ENCODE assay signal across 18 cellular contexts in the genomic region with DNA sequence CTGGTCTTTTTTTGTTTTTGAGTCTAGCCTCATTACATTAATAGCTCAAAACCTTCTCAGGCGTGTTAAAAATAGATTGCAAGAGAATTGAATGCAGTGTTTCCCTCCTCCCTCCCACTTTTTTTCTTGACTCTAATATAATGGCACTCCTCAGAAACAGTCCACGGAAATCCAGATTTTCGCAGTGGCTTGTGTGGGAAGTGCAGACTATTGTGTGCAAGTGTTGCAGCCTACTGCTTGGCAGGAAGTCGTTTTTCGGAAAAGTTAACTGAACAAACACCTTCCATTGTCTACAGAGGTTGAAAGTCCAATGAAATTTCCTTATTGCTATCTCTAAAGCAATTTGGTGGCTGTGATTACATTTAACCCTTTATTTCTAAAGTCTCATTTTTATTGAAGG.
A peak's percentile ranks its signal among the peaks of the same experiment; 100 is the strongest.
DNase-seq lines count a peak whose midpoint lies in the region; ATAC-seq, FAIRE-seq and TF ChIP-seq lines count a peak whose summit lies in the region.
"Had no signal": no experiment of that assay in that cellular context is flagged by ENCODE, and none has a peak within 500 bp of the region (broad histone marks: within the 10 kb centered on the region; RNA-seq: fewer than 3 reads in every experiment).

No MANE protein-coding gene starts in this region.

- no peak overlapping the region for H2BK20ac ChIP-seq in H1 (ENCODE audit: low read length)

- H4K91ac ChIP-seq in H1 (replicated peaks; ENCODE audit: insufficient read length, low read length) = no peak overlapping the region

- H3K27me3 ChIP-seq in H1 (replicated peaks in 1 of 4; ENCODE audit: control insufficient read depth in 3 of 4, extremely low read depth in 1 of 4, insufficient read depth in 3 of 4, low read length in 3 of 4) = no peaks in the 10 kb centered on the region
- H3K27me3 ChIP-seq: testis had no signal

- no peak for TF ChIP-seq RAD21 in H1 (IDR thresholded peaks at IDR 0.05 in 1 of 2, conservative IDR thresholded peaks at IDR 0.05 in 1 of 2; ENCODE audit: low read depth in 2 of 2, low read length in 2 of 2)

- H3K36me3 ChIP-seq in H1 (ENCODE audit: control insufficient read depth in 2 of 4, insufficient read depth in 4 of 4, low read length in 3 of 4) = no peaks in the 10 kb centered on the region

- FAIRE-seq in H1 (lab: Jason Lieb, UNC) = no peak

- H4K5ac ChIP-seq in H1 (ENCODE audit: insufficient read length, low read depth, low read length) = no peak overlapping the region

- H3K27me3 Mint-ChIP-seq in type B pancreatic cell = no peaks in the 10 kb centered on the region
- H3K27me3 Mint-ChIP-seq: activated naive CD8-positive, alpha-beta T cell had no signal

- no peaks in the 10 kb centered on the region for H3K9me3 Mint-ChIP-seq in type B pancreatic cell

- H2AK5ac ChIP-seq in H1 (ENCODE audit: low read depth, low read length) = no peak overlapping the region

- H3K18ac ChIP-seq in H1 (ENCODE audit: extremely low read depth, low read length) = no peak overlapping the region

- H3K36me3 Mint-ChIP-seq in type B pancreatic cell = no peaks in the 10 kb centered on the region
- H3K36me3 Mint-ChIP-seq: activated naive CD8-positive, alpha-beta T cell; CD4-positive, CD25-positive, alpha-beta regulatory T cell; naive thymus-derived CD8-positive, alpha-beta T cell had no signal

- no peak for TF ChIP-seq EP300 in H1 (IDR thresholded peaks at IDR 0.05; ENCODE audit: borderline replicate concordance in 1 of 2, low read depth in 2 of 2, low read length in 2 of 2)

- no peaks in the 10 kb centered on the region for H3K79me2 ChIP-seq in H1 (ENCODE audit: control insufficient read depth in 1 of 2, insufficient read depth in 2 of 2, low read length in 2 of 2)

- POLR2A ChIA-PET in H1 (lab: Charles Lee; ENCODE audit: partially characterized antibody) = no interaction called here

- no peak overlapping the region for H4K8ac ChIP-seq in H1 (ENCODE audit: extremely low read depth, insufficient read depth, low read length)

- CTCF ChIA-PET in H1 (lab: Charles Lee; ENCODE audit: partially characterized antibody) = no interaction called here

- H3K9me3 ChIP-seq in H1 (ENCODE audit: insufficient read depth in 2 of 2, low read depth in 1 of 2, low read length in 1 of 2) = peaks cover 0 to 8% of the 10 kb centered on the region in 2 experiments; a peak in 2 of 4 replicates
- H3K9me3 ChIP-seq: testis had no signal

- DNase-seq in NCI-H2227 (lab: John Stamatoyannopoulos, UW; ENCODE audit: unreplicated experiment) (peak; percentile 36), NCI-H2227 treated with DMSO at 0.1 percent for 48 hours (lab: John Stamatoyannopoulos, UW) (no peak), H1 (ENCODE audit: low read depth in 1 of 2, low spot score in 2 of 2) (no peak), middle frontal gyrus (ENCODE audit: extremely low spot score, low spot score) (peak; percentile 32), type B pancreatic cell (ENCODE audit: extremely low spot score, unreplicated experiment) (no peak), GM19238 (ENCODE audit: insufficient read length, low spot score) (no peak), NCI-H2196 (lab: John Stamatoyannopoulos, UW; ENCODE audit: unreplicated experiment) (no peak)
- DNase-seq: activated CD4-positive, alpha-beta T cell treated with anti-CD3 and anti-CD28 coated beads, Interleukin-2, amount 50 U/mL, for 1 hour; CD4-positive, CD25-positive, alpha-beta regulatory T cell; cerebellar nuclear complex; naive thymus-derived CD8-positive, alpha-beta T cell; NCI-H187 treated with DMSO at 0.1 percent for 48 hours; NCI-H524 treated with DMSO at 0.1 percent for 48 hours; OCI-M1; testis had no signal

- no peak overlapping the region for H3K9ac ChIP-seq in H1 (replicated peaks in 1 of 4; ENCODE audit: extremely low read depth in 1 of 4, low read depth in 3 of 4, low read length in 3 of 4)

- H3K27ac ChIP-seq in H1 (ENCODE audit: low read depth, low read length) = no peak overlapping the region
- H3K27ac ChIP-seq: 22Rv1, testis had no signal

- H3K4me1 Mint-ChIP-seq in type B pancreatic cell (ENCODE audit: unreplicated experiment) = peaks cover 6% of the 10 kb centered on the region
- H3K4me1 Mint-ChIP-seq: CD4-positive, CD25-positive, alpha-beta regulatory T cell; naive thymus-derived CD8-positive, alpha-beta T cell had no signal

- peak overlapping the region; percentile 60 for H2AFZ ChIP-seq in H1 (ENCODE audit: low read length)

- H3K27ac Mint-ChIP-seq in type B pancreatic cell = no peak overlapping the region
- H3K27ac Mint-ChIP-seq: activated naive CD8-positive, alpha-beta T cell; CD4-positive, CD25-positive, alpha-beta regulatory T cell; naive thymus-derived CD8-positive, alpha-beta T cell had no signal

- no peak overlapping the region for H2BK15ac ChIP-seq in H1 (ENCODE audit: low read length)

- no peak overlapping the region for H3K23ac ChIP-seq in H1 (ENCODE audit: insufficient read length)

- H2BK120ac ChIP-seq in H1 (replicated peaks; ENCODE audit: low read depth, low read length) = no peak overlapping the region

- TF ChIP-seq POLR2A in H1 (IDR thresholded peaks at IDR 0.05; ENCODE audit: control extremely low read depth in 1 of 2, low read depth in 2 of 2, low read length in 2 of 2) = no peak

- WGBS in H1 (ENCODE audit: extremely low coverage in 1 of 2, insufficient coverage in 1 of 2, insufficient read length in 1 of 2, insufficient replicate concordance in 2 of 2, low coverage in 1 of 2, low lambda C conversion rate in 2 of 2, missing lambda C conversion rate in 1 of 2), 2 experiments = 84% methylated on average over 5 of the region's 5 CpGs; no CpG with 5 or more reads in 1 of the 2 experiments

- H2BK5ac ChIP-seq in H1 (ENCODE audit: low read depth, low read length) = no peak overlapping the region

- H3K4me2 ChIP-seq in H1 (ENCODE audit: insufficient read depth in 1 of 2, low read depth in 2 of 2, low read length in 2 of 2) = no peak overlapping the region

- H3K23me2 ChIP-seq in H1 (ENCODE audit: low read depth, low read length) = no peaks in the 10 kb centered on the region

- ATAC-seq in GM18870 (IDR thresholded peaks at IDR 0.05; ENCODE audit: unreplicated experiment) = no peak
- ATAC-seq: naive thymus-derived CD8-positive, alpha-beta T cell had no signal

- peaks cover 0 to 3% (median 0%) of the 10 kb centered on the region in 4 experiments; a peak in 2 of 7 replicates for H3K4me1 ChIP-seq in H1 (replicated peaks in 1 of 4; ENCODE audit: control insufficient read depth in 3 of 4, insufficient read depth in 4 of 4, low read length in 3 of 4)
- H3K4me1 ChIP-seq: testis had no signal

- H3K79me1 ChIP-seq in H1 (ENCODE audit: low read depth, low read length) = no peaks in the 10 kb centered on the region

- no peak overlapping the region for H2BK12ac ChIP-seq in H1 (ENCODE audit: low read depth, low read length)

- no peak overlapping the region for H3K4me3 Mint-ChIP-seq in type B pancreatic cell
- H3K4me3 Mint-ChIP-seq: activated naive CD8-positive, alpha-beta T cell; CD4-positive, CD25-positive, alpha-beta regulatory T cell; naive thymus-derived CD8-positive, alpha-beta T cell had no signal

- no peak for TF ChIP-seq CTCF in H1 (IDR thresholded peaks at IDR 0.05; ENCODE audit: control extremely low read depth in 1 of 3, insufficient read depth in 1 of 3, low read depth in 1 of 3, low read length in 3 of 3)
- TF ChIP-seq CTCF in type B pancreatic cell (conservative IDR thresholded peaks at IDR 0.05) = peak; percentile 51

- no peak overlapping the region for H3K4me3 ChIP-seq in H1 (ENCODE audit: extremely low read depth in 1 of 4, insufficient read depth in 2 of 4, low read depth in 3 of 4, low read length in 4 of 4)
- H3K4me3 ChIP-seq: testis had no signal

- no peaks in the 10 kb centered on the region for H4K20me1 ChIP-seq in H1 (replicated peaks in 1 of 2; ENCODE audit: control insufficient read depth in 1 of 2, insufficient read depth in 2 of 2, low read length in 2 of 2)

- H3K56ac ChIP-seq in H1 (replicated peaks; ENCODE audit: insufficient read length, low read depth, low read length) = no peak overlapping the region

- no peak overlapping the region for H3K4ac ChIP-seq in H1 (replicated peaks; ENCODE audit: insufficient read length, low read depth, low read length)

- no peak overlapping the region for H3K14ac ChIP-seq in H1 (ENCODE audit: insufficient read length)

TF ChIP-seq in H1, 55 proteins besides CTCF, POLR2A, EP300 and RAD21:
- TF ChIP-seq SP1 (IDR thresholded peaks at IDR 0.05; ENCODE audit: low read depth, low read length) = no peak
- no peak for TF ChIP-seq TBP (IDR thresholded peaks at IDR 0.05; ENCODE audit: low read depth, low read length)
- TF ChIP-seq MAFK (IDR thresholded peaks at IDR 0.05; ENCODE audit: low read depth, low read length) = no peak
- TF ChIP-seq ZNF274 (IDR thresholded peaks at IDR 0.05; ENCODE audit: borderline replicate concordance, extremely low read depth, low read length) = no peak
- TF ChIP-seq NANOG (IDR thresholded peaks at IDR 0.05; ENCODE audit: insufficient read depth, low read depth, low read length, poor library complexity, severe bottlenecking) = no peak
- TF ChIP-seq, protein P1, sequence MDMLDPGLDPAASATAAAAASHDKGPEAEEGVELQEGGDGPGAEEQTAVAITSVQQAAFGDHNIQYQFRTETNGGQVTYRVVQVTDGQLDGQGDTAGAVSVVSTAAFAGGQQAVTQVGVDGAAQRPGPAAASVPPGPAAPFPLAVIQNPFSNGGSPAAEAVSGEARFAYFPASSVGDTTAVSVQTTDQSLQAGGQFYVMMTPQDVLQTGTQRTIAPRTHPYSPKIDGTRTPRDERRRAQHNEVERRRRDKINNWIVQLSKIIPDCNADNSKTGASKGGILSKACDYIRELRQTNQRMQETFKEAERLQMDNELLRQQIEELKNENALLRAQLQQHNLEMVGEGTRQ (IDR thresholded peaks at IDR 0.05; ENCODE audit: low read length) = no peak
- no peak for TF ChIP-seq HDAC2 (IDR thresholded peaks at IDR 0.05; ENCODE audit: borderline replicate concordance in 1 of 2, low read depth in 2 of 2, low read length in 2 of 2)
- no peak for TF ChIP-seq JUN (IDR thresholded peaks at IDR 0.05; ENCODE audit: low read depth, low read length)
- no peak for TF ChIP-seq BRCA1 (IDR thresholded peaks at IDR 0.05; ENCODE audit: low read depth, low read length)
- TF ChIP-seq FOSL1 (IDR thresholded peaks at IDR 0.05; ENCODE audit: insufficient read depth, low read depth, low read length) = no peak
- no peak for TF ChIP-seq CHD2 (IDR thresholded peaks at IDR 0.05; ENCODE audit: low read length)
- no peak for TF ChIP-seq TAF1 (IDR thresholded peaks at IDR 0.05; ENCODE audit: low read depth, low read length)
- TF ChIP-seq POU5F1 (IDR thresholded peaks at IDR 0.05; ENCODE audit: low read depth, low read length) = no peak
- no peak for TF ChIP-seq CBX8 (IDR thresholded peaks at IDR 0.05; ENCODE audit: borderline replicate concordance, low read depth, low read length)
- TF ChIP-seq GTF2F1 (IDR thresholded peaks at IDR 0.05; ENCODE audit: borderline replicate concordance, low read depth, low read length) = no peak
- no peak for TF ChIP-seq YY1 (IDR thresholded peaks at IDR 0.05; ENCODE audit: low read depth, low read length)
- TF ChIP-seq TEAD4 (IDR thresholded peaks at IDR 0.05; ENCODE audit: low read depth, low read length) = no peak

Comparison
In these comparisons a context has a peak if more than half of its experiments do, and no peak if none do; other contexts are left out.
1. DNase-seq: peak in NCI-H2227 (single experiment) and middle frontal gyrus (single experiment); none in NCI-H2227 treated with DMSO at 0.1 percent for 48 hours (single experiment), H1 (0 of 2), type B pancreatic cell (single experiment), GM19238 (single experiment) and NCI-H2196 (single experiment).